1 cellular context compared by ENCODE assay signal in genomic region chr16:1705688-1706385, GRCh38.
TF ChIP-seq lines count a peak whose summit lies in the region.

Gene MAPK8IP3 (plus strand): TSS chr16:1706195. CDS start chr16:1706340, 145 bp downstream.

TF ChIP-seq in K562, 482 proteins besides CTCF, POLR2A, EP300 and RAD21 (continued from another document and continues in another):
- TF ChIP-seq, protein P1, sequence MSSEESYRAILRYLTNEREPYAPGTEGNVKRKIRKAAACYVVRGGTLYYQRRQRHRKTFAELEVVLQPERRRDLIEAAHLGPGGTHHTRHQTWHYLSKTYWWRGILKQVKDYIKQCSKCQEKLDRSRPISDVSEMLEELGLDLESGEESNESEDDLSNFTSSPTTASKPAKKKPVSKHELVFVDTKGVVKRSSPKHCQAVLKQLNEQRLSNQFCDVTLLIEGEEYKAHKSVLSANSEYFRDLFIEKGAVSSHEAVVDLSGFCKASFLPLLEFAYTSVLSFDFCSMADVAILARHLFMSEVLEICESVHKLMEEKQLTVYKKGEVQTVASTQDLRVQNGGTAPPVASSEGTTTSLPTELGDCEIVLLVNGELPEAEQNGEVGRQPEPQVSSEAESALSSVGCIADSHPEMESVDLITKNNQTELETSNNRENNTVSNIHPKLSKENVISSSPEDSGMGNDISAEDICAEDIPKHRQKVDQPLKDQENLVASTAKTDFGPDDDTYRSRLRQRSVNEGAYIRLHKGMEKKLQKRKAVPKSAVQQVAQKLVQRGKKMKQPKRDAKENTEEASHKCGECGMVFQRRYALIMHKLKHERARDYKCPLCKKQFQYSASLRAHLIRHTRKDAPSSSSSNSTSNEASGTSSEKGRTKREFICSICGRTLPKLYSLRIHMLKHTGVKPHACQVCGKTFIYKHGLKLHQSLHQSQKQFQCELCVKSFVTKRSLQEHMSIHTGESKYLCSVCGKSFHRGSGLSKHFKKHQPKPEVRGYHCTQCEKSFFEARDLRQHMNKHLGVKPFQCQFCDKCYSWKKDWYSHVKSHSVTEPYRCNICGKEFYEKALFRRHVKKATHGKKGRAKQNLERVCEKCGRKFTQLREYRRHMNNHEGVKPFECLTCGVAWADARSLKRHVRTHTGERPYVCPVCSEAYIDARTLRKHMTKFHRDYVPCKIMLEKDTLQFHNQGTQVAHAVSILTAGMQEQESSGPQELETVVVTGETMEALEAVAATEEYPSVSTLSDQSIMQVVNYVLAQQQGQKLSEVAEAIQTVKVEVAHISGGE (CRISPR knock-in tag; IDR thresholded peaks at IDR 0.05): peak; percentile 42 to 93 (median 75); a peak in 5 of 6 replicates
- TF ChIP-seq STAT5B (CRISPR knock-in tag; IDR thresholded peaks at IDR 0.05) (no peak), ZNF354B (CRISPR knock-in tag; IDR thresholded peaks at IDR 0.05) (no peak), GABPA (tag; conservative IDR thresholded peaks at IDR 0.05; ENCODE audit: low read depth) (peak; percentile 99), POLR2AphosphoS2 (IDR thresholded peaks at IDR 0.05; ENCODE audit: low read length) (no peak), RAD51 (IDR thresholded peaks at IDR 0.05; ENCODE audit: borderline replicate concordance, low read depth) (no peak), CXXC5 (CRISPR knock-in tag; IDR thresholded peaks at IDR 0.05) (peak; percentile 91), ZFP1 (CRISPR knock-in tag; IDR thresholded peaks at IDR 0.05) (no peak), ELF4 (CRISPR knock-in tag; IDR thresholded peaks at IDR 0.05) (no peak), DLX4 (CRISPR knock-in tag; IDR thresholded peaks at IDR 0.05) (no peak), POLR2AphosphoS5 (IDR thresholded peaks at IDR 0.05; ENCODE audit: control insufficient read depth, insufficient read depth, low read depth, low read length) (peak; percentile 83), KDM1A (IDR thresholded peaks at IDR 0.05) (no peak), RFX1 (IDR thresholded peaks at IDR 0.05) (no peak), TRIM25 (IDR thresholded peaks at IDR 0.05; ENCODE audit: borderline replicate concordance) (no peak), HMG20B (CRISPR knock-in tag; IDR thresholded peaks at IDR 0.05) (0 out of 2 replicates have a peak, but pooled peaks have one; percentile 65), ILF3 (IDR thresholded peaks at IDR 0.05; ENCODE audit: borderline replicate concordance) (no peak; the same call in 1 of the 2 replicates), LCOR (CRISPR knock-in tag; IDR thresholded peaks at IDR 0.05) (no peak), FOS (IDR thresholded peaks at IDR 0.05; ENCODE audit: extremely low read depth, insufficient read length) (no peak), ARID3B (CRISPR knock-in tag; IDR thresholded peaks at IDR 0.05; ENCODE audit: borderline replicate concordance) (no peak), GTF2E2 (tag; IDR thresholded peaks at IDR 0.05) (no peak), PHB (CRISPR knock-in tag; IDR thresholded peaks at IDR 0.05) (no peak), SRSF7 (optimal IDR thresholded peaks at IDR 0.05; ENCODE audit: low read depth, low read length) (no peak), NCOA2 (IDR thresholded peaks at IDR 0.05; ENCODE audit: partially characterized antibody in 2 of 2) (no peak), ATF4 (CRISPR knock-in tag; IDR thresholded peaks at IDR 0.05) (no peak), ZC3H4 (CRISPR knock-in tag; IDR thresholded peaks at IDR 0.05; ENCODE audit: borderline replicate concordance) (no peak), CBFB (CRISPR knock-in tag; IDR thresholded peaks at IDR 0.05) (no peak; the same call in 1 of the 2 replicates), ASH1L (IDR thresholded peaks at IDR 0.05; ENCODE audit: borderline replicate concordance, low read depth, partially characterized antibody) (no peak), ZNF12 (CRISPR knock-in tag; IDR thresholded peaks at IDR 0.05) (peak; percentile 64), PTTG1 (tag; IDR thresholded peaks at IDR 0.05; ENCODE audit: low read depth) (no peak), MAFG (tag; conservative IDR thresholded peaks at IDR 0.05) (no peak), SMARCA5 (IDR thresholded peaks at IDR 0.05) (0 out of 2 replicates have a peak, but pooled peaks have one; percentile 45), ZNF79 (CRISPR knock-in tag; IDR thresholded peaks at IDR 0.05; ENCODE audit: low read depth) (no peak), SREBF1 (IDR thresholded peaks at IDR 0.05; ENCODE audit: borderline replicate concordance, low read depth, low read length) (no peak), NFE2 (IDR thresholded peaks at IDR 0.05; ENCODE audit: low read depth) (peak; percentile 12; the same call in 1 of the 2 replicates), DDX20 (tag; IDR thresholded peaks at IDR 0.05; ENCODE audit: low read depth) (no peak)
- TF ChIP-seq, protein P2, sequence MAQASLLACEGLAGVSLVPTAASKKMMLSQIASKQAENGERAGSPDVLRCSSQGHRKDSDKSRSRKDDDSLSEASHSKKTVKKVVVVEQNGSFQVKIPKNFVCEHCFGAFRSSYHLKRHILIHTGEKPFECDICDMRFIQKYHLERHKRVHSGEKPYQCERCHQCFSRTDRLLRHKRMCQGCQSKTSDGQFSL (CRISPR knock-in tag; IDR thresholded peaks at IDR 0.05): peak; percentile 74
- TF ChIP-seq, protein P2 (tag; IDR thresholded peaks at IDR 0.05): no peak
- TF ChIP-seq, protein P3, sequence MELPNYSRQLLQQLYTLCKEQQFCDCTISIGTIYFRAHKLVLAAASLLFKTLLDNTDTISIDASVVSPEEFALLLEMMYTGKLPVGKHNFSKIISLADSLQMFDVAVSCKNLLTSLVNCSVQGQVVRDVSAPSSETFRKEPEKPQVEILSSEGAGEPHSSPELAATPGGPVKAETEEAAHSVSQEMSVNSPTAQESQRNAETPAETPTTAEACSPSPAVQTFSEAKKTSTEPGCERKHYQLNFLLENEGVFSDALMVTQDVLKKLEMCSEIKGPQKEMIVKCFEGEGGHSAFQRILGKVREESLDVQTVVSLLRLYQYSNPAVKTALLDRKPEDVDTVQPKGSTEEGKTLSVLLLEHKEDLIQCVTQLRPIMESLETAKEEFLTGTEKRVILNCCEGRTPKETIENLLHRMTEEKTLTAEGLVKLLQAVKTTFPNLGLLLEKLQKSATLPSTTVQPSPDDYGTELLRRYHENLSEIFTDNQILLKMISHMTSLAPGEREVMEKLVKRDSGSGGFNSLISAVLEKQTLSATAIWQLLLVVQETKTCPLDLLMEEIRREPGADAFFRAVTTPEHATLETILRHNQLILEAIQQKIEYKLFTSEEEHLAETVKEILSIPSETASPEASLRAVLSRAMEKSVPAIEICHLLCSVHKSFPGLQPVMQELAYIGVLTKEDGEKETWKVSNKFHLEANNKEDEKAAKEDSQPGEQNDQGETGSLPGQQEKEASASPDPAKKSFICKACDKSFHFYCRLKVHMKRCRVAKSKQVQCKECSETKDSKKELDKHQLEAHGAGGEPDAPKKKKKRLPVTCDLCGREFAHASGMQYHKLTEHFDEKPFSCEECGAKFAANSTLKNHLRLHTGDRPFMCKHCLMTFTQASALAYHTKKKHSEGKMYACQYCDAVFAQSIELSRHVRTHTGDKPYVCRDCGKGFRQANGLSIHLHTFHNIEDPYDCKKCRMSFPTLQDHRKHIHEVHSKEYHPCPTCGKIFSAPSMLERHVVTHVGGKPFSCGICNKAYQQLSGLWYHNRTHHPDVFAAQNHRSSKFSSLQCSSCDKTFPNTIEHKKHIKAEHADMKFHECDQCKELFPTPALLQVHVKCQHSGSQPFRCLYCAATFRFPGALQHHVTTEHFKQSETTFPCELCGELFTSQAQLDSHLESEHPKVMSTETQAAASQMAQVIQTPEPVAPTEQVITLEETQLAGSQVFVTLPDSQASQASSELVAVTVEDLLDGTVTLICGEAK (IDR thresholded peaks at IDR 0.05): peak; percentile 95
- TF ChIP-seq, protein P3 (CRISPR knock-in tag; IDR thresholded peaks at IDR 0.05): no peak
- TF ChIP-seq, protein P4, sequence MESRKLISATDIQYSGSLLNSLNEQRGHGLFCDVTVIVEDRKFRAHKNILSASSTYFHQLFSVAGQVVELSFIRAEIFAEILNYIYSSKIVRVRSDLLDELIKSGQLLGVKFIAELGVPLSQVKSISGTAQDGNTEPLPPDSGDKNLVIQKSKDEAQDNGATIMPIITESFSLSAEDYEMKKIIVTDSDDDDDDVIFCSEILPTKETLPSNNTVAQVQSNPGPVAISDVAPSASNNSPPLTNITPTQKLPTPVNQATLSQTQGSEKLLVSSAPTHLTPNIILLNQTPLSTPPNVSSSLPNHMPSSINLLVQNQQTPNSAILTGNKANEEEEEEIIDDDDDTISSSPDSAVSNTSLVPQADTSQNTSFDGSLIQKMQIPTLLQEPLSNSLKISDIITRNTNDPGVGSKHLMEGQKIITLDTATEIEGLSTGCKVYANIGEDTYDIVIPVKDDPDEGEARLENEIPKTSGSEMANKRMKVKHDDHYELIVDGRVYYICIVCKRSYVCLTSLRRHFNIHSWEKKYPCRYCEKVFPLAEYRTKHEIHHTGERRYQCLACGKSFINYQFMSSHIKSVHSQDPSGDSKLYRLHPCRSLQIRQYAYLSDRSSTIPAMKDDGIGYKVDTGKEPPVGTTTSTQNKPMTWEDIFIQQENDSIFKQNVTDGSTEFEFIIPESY (CRISPR knock-in tag; IDR thresholded peaks at IDR 0.05): peak; percentile 40; the same call in 1 of the 2 replicates
- TF ChIP-seq, protein P5, sequence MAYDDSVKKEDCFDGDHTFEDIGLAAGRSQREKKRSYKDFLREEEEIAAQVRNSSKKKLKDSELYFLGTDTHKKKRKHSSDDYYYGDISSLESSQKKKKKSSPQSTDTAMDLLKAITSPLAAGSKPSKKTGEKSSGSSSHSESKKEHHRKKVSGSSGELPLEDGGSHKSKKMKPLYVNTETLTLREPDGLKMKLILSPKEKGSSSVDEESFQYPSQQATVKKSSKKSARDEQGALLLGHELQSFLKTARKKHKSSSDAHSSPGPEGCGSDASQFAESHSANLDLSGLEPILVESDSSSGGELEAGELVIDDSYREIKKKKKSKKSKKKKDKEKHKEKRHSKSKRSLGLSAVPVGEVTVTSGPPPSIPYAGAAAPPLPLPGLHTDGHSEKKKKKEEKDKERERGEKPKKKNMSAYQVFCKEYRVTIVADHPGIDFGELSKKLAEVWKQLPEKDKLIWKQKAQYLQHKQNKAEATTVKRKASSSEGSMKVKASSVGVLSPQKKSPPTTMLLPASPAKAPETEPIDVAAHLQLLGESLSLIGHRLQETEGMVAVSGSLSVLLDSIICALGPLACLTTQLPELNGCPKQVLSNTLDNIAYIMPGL (CRISPR knock-in tag; IDR thresholded peaks at IDR 0.05): peak; percentile 57; the same call in 1 of the 2 replicates
